Comparison of ENCODE assay signal across 25 cellular contexts in genomic region chr3:192878374-192878773, GRCh38.
"Had no signal": no experiment of that assay in that cellular context is flagged by ENCODE, and none has a peak within 500 bp of the region (broad histone marks: within the 10 kb centered on the region; RNA-seq: fewer than 3 reads in every experiment).

No MANE protein-coding gene starts in this region.

- H3K27me3 ChIP-seq: body of pancreas, pancreas, sigmoid colon, upper lobe of left lung, vagina had no signal

- DNase-seq: activated CD4-positive, alpha-beta T cell treated with anti-CD3 and anti-CD28 coated beads for 1 hour; activated CD4-positive, alpha-beta T cell treated with anti-CD3 and anti-CD28 coated beads, Interleukin-2, amount 10 ng/mL, durations not matched to agents 7 days and 5 days; activated CD8-positive, alpha-beta T cell treated with anti-CD3 and anti-CD28 coated beads for 36 hours; activated naive CD8-positive, alpha-beta T cell treated with anti-CD3 and anti-CD28 coated beads, Interleukin-2, amount 50 U/mL, for 24 hours; activated T-cell treated with anti-CD3 and anti-CD28 coated beads, Interleukin-2, amount 50 U/mL, for 48 hours; body of pancreas; effector CD8-positive, alpha-beta T cell; esophagus squamous epithelium; foreskin melanocyte; islet precursor cell; left cardiac atrium; left ventricle myocardium superior; midbrain; naive thymus-derived CD4-positive, alpha-beta T cell; nucleus accumbens; pancreas; psoas muscle; sigmoid colon; small intestine; stimulated activated CD4-positive, alpha-beta T cell treated with anti-CD3 and anti-CD28 coated beads, Interleukin-4, amount 100 ng/mL, for 24 hours; T-helper 2 cell; upper lobe of left lung had no signal

- H3K9me3 ChIP-seq: body of pancreas, esophagus squamous epithelium, pancreas, psoas muscle, sigmoid colon, thoracic aorta, upper lobe of left lung, vagina had no signal

- H3K27ac ChIP-seq: esophagus squamous epithelium, pancreas, psoas muscle, sigmoid colon, thoracic aorta, upper lobe of left lung, vagina had no signal

- H3K36me3 ChIP-seq: esophagus squamous epithelium, pancreas, sigmoid colon, thoracic aorta, upper lobe of left lung, vagina had no signal

- H3K4me3 ChIP-seq: body of pancreas, esophagus squamous epithelium, pancreas, psoas muscle, sigmoid colon, thoracic aorta, upper lobe of left lung, vagina had no signal

- ATAC-seq: activated CD8-positive, alpha-beta T cell treated with anti-CD3 and anti-CD28 coated beads for 36 hours; activated naive CD8-positive, alpha-beta T cell treated with anti-CD3 and anti-CD28 coated beads, Interleukin-2, amount 50 U/mL, for 24 hours; left ventricle myocardium superior; naive thymus-derived CD4-positive, alpha-beta T cell; psoas muscle; stimulated activated effector memory CD8-positive, alpha-beta T cell treated with anti-CD3 and anti-CD28 coated beads, Interleukin-12 subunit alpha, Interleukin-12 subunit beta, amount 100 ng/mL, for 72 hours had no signal

- H3K4me1 ChIP-seq: psoas muscle had no signal
